21 cellular contexts compared by ENCODE assay signal in genomic region chr5:173962436-173962835, GRCh38. TPM values are rescaled to one million over a fixed set of nuclear protein-coding genes. Genes with fewer than 3 reads are reported as not detected.
DNase-seq lines count a peak whose midpoint lies in the region; ATAC-seq, FAIRE-seq and TF ChIP-seq lines count a peak whose summit lies in the region.
"Had no signal": no experiment of that assay in that cellular context is flagged by ENCODE, and none has a peak within 500 bp of the region (broad histone marks: within the 10 kb centered on the region; RNA-seq: fewer than 3 reads in every experiment).

No MANE protein-coding gene starts in this region.

- no peak for TF ChIP-seq POLR2A in A549 (IDR thresholded peaks at IDR 0.05; ENCODE audit: low read length)
- no peak for TF ChIP-seq POLR2A in uterus (IDR thresholded peaks at IDR 0.05)

- H3K4me3 Mint-ChIP-seq in nephron (peak overlapping the region in 2 of 3 experiments; percentile 31 to 56), glutamatergic neuron (ENCODE audit: unreplicated experiment) (no peak overlapping the region)
- H3K4me3 Mint-ChIP-seq: CD4-positive, CD25-positive, alpha-beta regulatory T cell had no signal

- peak overlapping the region; percentile 96 to 99 (median 99) for H3K27ac Mint-ChIP-seq in nephron
- H3K27ac Mint-ChIP-seq in glutamatergic neuron (ENCODE audit: unreplicated experiment) = no peak overlapping the region
- H3K27ac Mint-ChIP-seq: activated T-helper 2 cell treated with anti-CD3 and anti-CD28 coated beads, Interferon-gamma antibody, Interleukin-2, Interleukin-4, amounts not matched to agents 10 μg/mL and 5 μg/mL and 100 μg/mL, durations not matched to agents 14 hours and 24 hours and 36 hours had no signal

- H3K27me3 ChIP-seq in small intestine (ENCODE audit: control insufficient read depth in 2 of 2, insufficient read depth in 2 of 2, low read length in 2 of 2) = no peaks in the 10 kb centered on the region
- no peaks in the 10 kb centered on the region for H3K27me3 ChIP-seq in uterus

- H3K27ac ChIP-seq in A549 (peak overlapping the region; percentile 72 to 81), epithelial cell of prostate (peak overlapping the region; percentile 93), small intestine (ENCODE audit: low read depth in 1 of 2, low read length in 1 of 2) (no peak overlapping the region), uterus (peak overlapping the region in 1 of 2 donors; percentile 65)

- H3K9me3 ChIP-seq in A549 = no peaks in the 10 kb centered on the region
- H3K9me3 ChIP-seq in small intestine (ENCODE audit: control insufficient read depth, low read depth) = no peaks in the 10 kb centered on the region
- H3K9me3 ChIP-seq in uterus = no peaks in the 10 kb centered on the region
- H3K9me3 ChIP-seq: prostate gland had no signal

- no peak for TF ChIP-seq EP300 in A549 (IDR thresholded peaks at IDR 0.05)

- no peak overlapping the region for H3K4me3 ChIP-seq in A549
- no peak overlapping the region for H3K4me3 ChIP-seq in small intestine (ENCODE audit: low read depth in 1 of 2, low read length in 2 of 2)
- no peak overlapping the region for H3K4me3 ChIP-seq in uterus

- intact Hi-C loops in uterus (cut with DNase I; ENCODE audit: low total_unique reads) = no loop called here

- no peak for DNase-seq in A549 (ENCODE audit: low read depth in 1 of 2, low spot score in 1 of 2)
- DNase-seq in NCI-H69 (lab: John Stamatoyannopoulos, UW) = peak; percentile 29
- DNase-seq in epithelial cell of prostate (ENCODE audit: low read depth, low spot score) = no peak
- no peak for DNase-seq in small intestine
- DNase-seq in uterus = no peak
- no peak for DNase-seq in glutamatergic neuron
- DNase-seq: ACHN; activated CD4-positive, CD25-positive, alpha-beta regulatory T cell treated with anti-CD3 and anti-CD28 coated beads, Interleukin-2, amount 50 U/mL, for 72 hours; CD4-positive, CD25-positive, alpha-beta regulatory T cell; islet precursor cell; Karpas-422; SHP77; stimulated activated CD4-positive, alpha-beta T cell treated with anti-CD3 and anti-CD28 coated beads, Interleukin-15, amount 100 ng/mL, for 24 hours; T-helper 2 cell had no signal

- CTCF ChIA-PET in A549 (lab: Yijun Ruan, JAX) = interaction anchor here (0.9 to 3.2 kb wide), 6 partner anchors 10 to 344 kb away, joined by 3 to 19 read pairs (median 4); partner anchors contain the start of gene NSG2

- peak overlapping the region; percentile 64 for H3K4me2 ChIP-seq in A549

- no peak for FAIRE-seq in A549 (lab: Jason Lieb, UNC)
- no peak for FAIRE-seq in small intestine (lab: Jason Lieb, UNC)
- FAIRE-seq: colon had no signal

- peaks cover 21% of the 10 kb centered on the region for H3K4me1 ChIP-seq in A549
- no peaks in the 10 kb centered on the region for H3K4me1 ChIP-seq in small intestine (ENCODE audit: control insufficient read depth in 2 of 2, insufficient read depth in 1 of 2, low read depth in 1 of 2, low read length in 1 of 2)
- no peaks in the 10 kb centered on the region for H3K4me1 ChIP-seq in uterus
- H3K4me1 ChIP-seq: prostate gland had no signal

- TF ChIP-seq CTCF in A549 (IDR thresholded peaks at IDR 0.05) (no peak), nephron (IDR thresholded peaks at IDR 0.05; ENCODE audit: unreplicated experiment in 3 of 3) (no peak), uterus (IDR thresholded peaks at IDR 0.05) (no peak), glutamatergic neuron (IDR thresholded peaks at IDR 0.05; ENCODE audit: partially characterized antibody, unreplicated experiment) (no peak)

- H3K27me3 Mint-ChIP-seq in nephron (ENCODE audit: low read depth) (no peaks in the 10 kb centered on the region), glutamatergic neuron (ENCODE audit: unreplicated experiment) (peaks cover 2% of the 10 kb centered on the region)
- H3K27me3 Mint-ChIP-seq: CD4-positive, CD25-positive, alpha-beta regulatory T cell had no signal

- H3K9me3 Mint-ChIP-seq in nephron (no peaks in the 10 kb centered on the region), glutamatergic neuron (ENCODE audit: unreplicated experiment) (peaks cover 2% of the 10 kb centered on the region)
- H3K9me3 Mint-ChIP-seq: activated T-helper 2 cell treated with anti-CD3 and anti-CD28 coated beads, Interferon-gamma antibody, Interleukin-2, Interleukin-4, amounts not matched to agents 10 μg/mL and 5 μg/mL and 100 μg/mL, durations not matched to agents 14 hours and 24 hours and 36 hours; CD4-positive, CD25-positive, alpha-beta regulatory T cell; mesothelial cell of epicardium had no signal

- WGBS in A549 (ENCODE audit: missing lambda C conversion rate) = 81% methylated on average over 2 of the region's 2 CpGs
- whole genome bisulfite sequencing in small intestine, 3 donors = 86 to 95% (median 87%) methylated on average over 2 of the region's 2 CpGs

- POLR2A ChIA-PET in A549 (lab: Yijun Ruan, JAX) = no interaction called here

- H3K4me1 Mint-ChIP-seq in nephron (peaks cover 29% of the 10 kb centered on the region), glutamatergic neuron (ENCODE audit: low read depth, unreplicated experiment) (peaks cover 18% of the 10 kb centered on the region)

- TF ChIP-seq RAD21 in A549 (conservative IDR thresholded peaks at IDR 0.05 in 1 of 2, IDR thresholded peaks at IDR 0.05 in 1 of 2) = no peak

- H3K36me3 ChIP-seq in small intestine (ENCODE audit: control insufficient read depth in 2 of 2, insufficient read depth in 2 of 2, low read length in 2 of 2) (peaks cover 2 to 5% of the 10 kb centered on the region in 2 donors), uterus (peaks cover 0 to 3% of the 10 kb centered on the region in 2 donors)
- H3K36me3 ChIP-seq: prostate gland had no signal

- ATAC-seq in A549 = no peak; a peak in 1 of 6 replicates
- ATAC-seq in HG03039 (IDR thresholded peaks at IDR 0.05; ENCODE audit: unreplicated experiment) = no peak

- H3K36me3 Mint-ChIP-seq in nephron (ENCODE audit: low read depth) (peaks cover 13% of the 10 kb centered on the region), glutamatergic neuron (ENCODE audit: unreplicated experiment) (no peaks in the 10 kb centered on the region)
- H3K36me3 Mint-ChIP-seq: mesothelial cell of epicardium had no signal

TF ChIP-seq in A549, 52 proteins besides CTCF, POLR2A, EP300 and RAD21:
- TF ChIP-seq GATA3 (IDR thresholded peaks at IDR 0.05; ENCODE audit: borderline replicate concordance) (no peak), KDM1A (IDR thresholded peaks at IDR 0.05; ENCODE audit: low read depth) (no peak)

RNA-seq across cellular contexts. Expression of gene C5orf47, which starts 26.5 kb away (rescaled TPM):
- polyA plus RNA-seq in A549 (2011; rRNA removed) (0.12 and 0.13 TPM in 2 replicates), A549 (2017; fragmentation: RNase III; extraction: RNeasy Plus Mini Kit Qiagen cat#74134 plus additional on column Dnase treatment) (not detected in 3 replicates), small intestine (not detected)
- polyA plus RNA-seq in A549 (2012; cell fraction: cytosol; rRNA removed) = not detected in 2 replicates
- polyA plus RNA-seq in A549 (2012; cell fraction: nucleus; rRNA removed) = 0.01 TPM in 1 of 2 replicates, not detected in the other
- polyA minus RNA-seq in A549 (2011; rRNA and poly(A)+ RNA removed) = not detected in 2 replicates
- total RNA-seq in uterus (under 1 TPM in 1 of 4 donors, not detected in 3; 0.21 TPM), glutamatergic neuron (ENCODE audit: unreplicated experiment) (not detected)
- total RNA-seq: activated T-helper 2 cell treated with anti-CD3 and anti-CD28 coated beads, Interferon-gamma antibody, Interleukin-2, Interleukin-4, amounts not matched to agents 10 μg/mL and 5 μg/mL and 100 μg/mL, durations not matched to agents 14 hours and 24 hours and 36 hours; CD4-positive, CD25-positive, alpha-beta regulatory T cell; Daoy; mesothelial cell of epicardium had no signal
- polyA plus RNA-seq: CD4-positive, CD25-positive, alpha-beta regulatory T cell had no signal

Comparison
In these comparisons a context has a peak if more than half of its experiments do, and no peak if none do; other contexts are left out.
1. H3K27ac ChIP-seq: peak in A549 (2 of 2) and epithelial cell of prostate (single experiment); none in small intestine (0 of 2).